ENCODE assay signal across 22 cellular contexts in the genomic region with DNA sequence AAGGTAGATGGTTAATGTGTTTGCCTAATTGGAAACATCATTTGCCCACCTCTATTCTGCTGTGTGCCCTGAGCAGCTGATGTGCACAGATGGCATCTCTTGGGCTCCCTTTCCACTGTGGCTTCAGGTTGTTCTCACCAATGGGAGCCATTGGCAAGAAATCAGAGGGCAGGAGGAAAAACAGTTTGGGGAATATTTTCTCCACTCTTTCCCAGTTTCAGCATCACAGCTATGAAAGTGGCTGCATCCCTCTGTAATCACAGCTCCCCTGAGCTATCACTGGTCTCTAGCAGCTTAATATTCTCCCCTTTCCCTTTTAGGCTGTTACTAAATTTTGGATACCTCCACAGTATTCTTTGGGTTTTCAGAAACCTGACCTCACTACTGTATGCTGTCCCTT.
"Had no signal": no experiment of that assay in that cellular context is flagged by ENCODE, and none has a peak within 500 bp of the region (broad histone marks: within the 10 kb centered on the region; RNA-seq: fewer than 3 reads in every experiment).

No MANE protein-coding gene starts in this region.

- DNase-seq: activated CD4-positive, alpha-beta T cell treated with anti-CD3 and anti-CD28 coated beads for 4 hours; activated CD8-positive, alpha-beta memory T cell treated with anti-CD3 and anti-CD28 coated beads, Interleukin-2, amount 50 U/mL, for 4 hours; activated CD8-positive, alpha-beta T cell treated with anti-CD3 and anti-CD28 coated beads for 36 hours; activated gamma-delta T cell treated with Interleukin-2 at 50 U/mL for 16 hours; activated naive CD4-positive, alpha-beta T cell treated with anti-CD3 and anti-CD28 coated beads, Interleukin-2, amount 10 ng/mL, durations not matched to agents 7 days and 5 days; activated naive CD8-positive, alpha-beta T cell treated with anti-CD3 and anti-CD28 coated beads for 36 hours; activated T-cell treated with anti-CD3 and anti-CD28 coated beads, Interleukin-2, amount 50 U/mL, for 72 hours; cortex of kidney; NCI-H1048; NCI-H146; NCI-H2107; NCI-H526 treated with DMSO at 0.1 percent for 48 hours; NK-92 treated with Interleukin-12 subunit alpha and Interleukin-12 subunit beta, amount 100 ng/mL, for 24 hours; OCI-M1; RPMI8226; T-cell had no signal

- H3K4me1 Mint-ChIP-seq: activated naive CD4-positive, alpha-beta T cell treated with anti-CD3 and anti-CD28 coated beads, Interleukin-2, amount 10 ng/mL, durations not matched to agents 7 days and 5 days; activated naive CD8-positive, alpha-beta T cell treated with anti-CD3 and anti-CD28 coated beads for 36 hours; T-cell had no signal

- H3K36me3 ChIP-seq: breast epithelium had no signal

- H3K4me1 ChIP-seq: breast epithelium had no signal

- H3K4me3 ChIP-seq: breast epithelium, SK-N-MC had no signal

- ATAC-seq: activated CD4-positive, CD25-positive, alpha-beta regulatory T cell treated with anti-CD3 and anti-CD28 coated beads, Interleukin-2, amount 50 U/mL, for 24 hours; activated CD8-positive, alpha-beta T cell treated with anti-CD3 and anti-CD28 coated beads for 36 hours; activated T-cell treated with anti-CD3 and anti-CD28 coated beads, Interleukin-2, amount 50 U/mL, for 72 hours; Panc1; Right ventricle myocardium inferior; T-cell had no signal

- H3K27me3 Mint-ChIP-seq: activated CD8-positive, alpha-beta T cell treated with anti-CD3 and anti-CD28 coated beads for 36 hours; activated naive CD4-positive, alpha-beta T cell treated with anti-CD3 and anti-CD28 coated beads, Interleukin-2, amount 10 ng/mL, durations not matched to agents 7 days and 5 days; activated naive CD8-positive, alpha-beta T cell treated with anti-CD3 and anti-CD28 coated beads for 36 hours; T-cell had no signal

- H3K36me3 Mint-ChIP-seq: activated naive CD4-positive, alpha-beta T cell treated with anti-CD3 and anti-CD28 coated beads, Interleukin-2, amount 10 ng/mL, durations not matched to agents 7 days and 5 days; activated naive CD8-positive, alpha-beta T cell treated with anti-CD3 and anti-CD28 coated beads for 36 hours; T-cell had no signal

- H3K4me3 Mint-ChIP-seq: activated CD8-positive, alpha-beta T cell treated with anti-CD3 and anti-CD28 coated beads for 36 hours; activated naive CD4-positive, alpha-beta T cell treated with anti-CD3 and anti-CD28 coated beads, Interleukin-2, amount 10 ng/mL, durations not matched to agents 7 days and 5 days; activated naive CD8-positive, alpha-beta T cell treated with anti-CD3 and anti-CD28 coated beads for 36 hours; activated T-cell treated with anti-CD3 and anti-CD28 coated beads, Interleukin-2, amount 50 U/mL, for 72 hours; T-cell had no signal

- H3K27ac ChIP-seq: breast epithelium, SK-N-MC had no signal

- H3K9me3 ChIP-seq: breast epithelium had no signal

- H3K27ac Mint-ChIP-seq: activated CD8-positive, alpha-beta T cell treated with anti-CD3 and anti-CD28 coated beads for 36 hours; activated naive CD4-positive, alpha-beta T cell treated with anti-CD3 and anti-CD28 coated beads, Interleukin-2, amount 10 ng/mL, durations not matched to agents 7 days and 5 days; activated naive CD8-positive, alpha-beta T cell treated with anti-CD3 and anti-CD28 coated beads for 36 hours; activated T-cell treated with anti-CD3 and anti-CD28 coated beads, Interleukin-2, amount 50 U/mL, for 72 hours; activated T-helper 2 cell treated with anti-CD3 and anti-CD28 coated beads, Interferon-gamma antibody, Interleukin-2, Interleukin-4, amounts not matched to agents 10 μg/mL and 5 μg/mL and 100 μg/mL, durations not matched to agents 14 hours and 24 hours and 36 hours; T-cell had no signal

- H3K9me3 Mint-ChIP-seq: activated T-helper 2 cell treated with anti-CD3 and anti-CD28 coated beads, Interferon-gamma antibody, Interleukin-2, Interleukin-4, amounts not matched to agents 10 μg/mL and 5 μg/mL and 100 μg/mL, durations not matched to agents 14 hours and 24 hours and 36 hours had no signal

- H3K27me3 ChIP-seq: breast epithelium had no signal
